ENCODE assay signal across 12 cellular contexts in genomic region chr9:135968083-135968476, GRCh38. TPM values are rescaled to one million over a fixed set of nuclear protein-coding genes. Genes with fewer than 3 reads are reported as not detected.
DNase-seq lines count a peak whose midpoint lies in the region; ATAC-seq and TF ChIP-seq lines count a peak whose summit lies in the region.
"Had no signal": no experiment of that assay in that cellular context is flagged by ENCODE, and none has a peak within 500 bp of the region (broad histone marks: within the 10 kb centered on the region; RNA-seq: fewer than 3 reads in every experiment).

No MANE protein-coding gene starts in this region.

- H3K27ac Mint-ChIP-seq in brain: peak overlapping the region; percentile 83 to 93 (median 89)
- H3K27ac Mint-ChIP-seq: activated naive CD8-positive, alpha-beta T cell had no signal

- no peak overlapping the region for H3K4me2 ChIP-seq in neuronal stem cell (ENCODE audit: insufficient read depth, low read length, poor library complexity, severe bottlenecking)
- H3K4me2 ChIP-seq in osteoblast (ENCODE audit: insufficient read depth, low read length): no peak overlapping the region

- H3K4me3 ChIP-seq in H7 (ENCODE audit: insufficient read depth, low read depth, low read length) (no peak overlapping the region), neuronal stem cell (ENCODE audit: low read length in 2 of 2) (peak overlapping the region in 1 of 2 donors; percentile 68), osteoblast (ENCODE audit: insufficient read depth, low read length) (no peak overlapping the region)
- H3K4me3 ChIP-seq: smooth muscle cell had no signal

- no peak overlapping the region for H2AFZ ChIP-seq in neuronal stem cell (ENCODE audit: low read length)
- H2AFZ ChIP-seq in osteoblast (ENCODE audit: low read length): no peak overlapping the region

- peak overlapping the region; percentile 9 for H2BK15ac ChIP-seq in neuronal stem cell (ENCODE audit: low read length)

- no peaks in the 10 kb centered on the region for H3K79me2 ChIP-seq in osteoblast (ENCODE audit: insufficient read depth, low read length)

- peak overlapping the region; percentile 100 for H4K8ac ChIP-seq in neuronal stem cell (ENCODE audit: low read depth, low read length)

- peak overlapping the region; percentile 54 for H2BK120ac ChIP-seq in neuronal stem cell (ENCODE audit: low read depth, low read length)

- H3K9me3 ChIP-seq in neuronal stem cell (replicated peaks in 1 of 2; ENCODE audit: control insufficient read depth in 2 of 2, insufficient read depth in 1 of 2, low read depth in 1 of 2, low read length in 2 of 2) (peaks cover 0 to 3% of the 10 kb centered on the region in 2 donors), osteoblast (ENCODE audit: low read depth, low read length) (no peaks in the 10 kb centered on the region)

- H2BK12ac ChIP-seq in neuronal stem cell (ENCODE audit: low read length): peak overlapping the region; percentile 92

- H3K36me3 ChIP-seq in H7 (replicated peaks; ENCODE audit: control insufficient read depth, insufficient read depth, low read length) (no peaks in the 10 kb centered on the region), neuronal stem cell (replicated peaks in 1 of 2; ENCODE audit: control insufficient read depth in 2 of 2, insufficient read depth in 2 of 2, low read length in 2 of 2) (peaks cover 0 to 3% of the 10 kb centered on the region in 2 donors), osteoblast (ENCODE audit: insufficient read depth, low read length) (no peaks in the 10 kb centered on the region)

- peak overlapping the region; percentile 99 for H4K91ac ChIP-seq in neuronal stem cell (ENCODE audit: low read depth, low read length, poor library complexity)

- ATAC-seq in GM21367 (IDR thresholded peaks at IDR 0.05; ENCODE audit: unreplicated experiment): no peak

- H3K27me3 ChIP-seq in H7 (ENCODE audit: control insufficient read depth, insufficient read depth, low read length) (no peaks in the 10 kb centered on the region), neuronal stem cell (ENCODE audit: control insufficient read depth in 3 of 3, insufficient read depth in 3 of 3, low read depth in 1 of 3, low read length in 3 of 3) (peaks cover 0 to 22% (median 3%) of the 10 kb centered on the region in 3 experiments), osteoblast (ENCODE audit: insufficient read depth, low read length) (peaks cover 5% of the 10 kb centered on the region)

- peak overlapping the region; percentile 75 for H3K9ac ChIP-seq in neuronal stem cell (ENCODE audit: low read depth, low read length, poor library complexity)

- peak overlapping the region; percentile 98 for H3K14ac ChIP-seq in neuronal stem cell (ENCODE audit: low read length)

- peak overlapping the region; percentile 82 for H3K23ac ChIP-seq in neuronal stem cell (ENCODE audit: low read depth, low read length, poor library complexity)

- H2AK5ac ChIP-seq in neuronal stem cell (ENCODE audit: low read depth, low read length): peak overlapping the region; percentile 93

- DNase-seq in DMS53 (lab: John Stamatoyannopoulos, UW) (peak; percentile 40), DMS53 treated with DMSO at 0.1 percent for 48 hours (lab: John Stamatoyannopoulos, UW; ENCODE audit: unreplicated experiment) (no peak), H7 (peak; percentile 59), neuronal stem cell (ENCODE audit: low spot score) (no peak), NCI-H187 (lab: John Stamatoyannopoulos, UW) (no peak), osteoblast (ENCODE audit: insufficient read length, low spot score, missing footprints) (no peak)

- H3K27ac ChIP-seq in neuronal stem cell (replicated peaks; ENCODE audit: low read length) (no peak overlapping the region), osteoblast (ENCODE audit: low read depth, low read length) (no peak overlapping the region)
- H3K27ac ChIP-seq: 22Rv1 had no signal

- H3K18ac ChIP-seq in neuronal stem cell (ENCODE audit: low read length): peak overlapping the region; percentile 55

- H3K27me3 Mint-ChIP-seq in brain: peaks cover 9% of the 10 kb centered on the region

- peaks cover 3% of the 10 kb centered on the region for H4K20me1 ChIP-seq in osteoblast (ENCODE audit: insufficient read depth, low read length)

- peaks cover 41% of the 10 kb centered on the region for H3K4me1 Mint-ChIP-seq in brain

- peak overlapping the region; percentile 86 for H3K4ac ChIP-seq in neuronal stem cell (ENCODE audit: low read length)

- H2BK5ac ChIP-seq in neuronal stem cell (ENCODE audit: low read length): no peak overlapping the region

- TF ChIP-seq CTCF in brain (conservative IDR thresholded peaks at IDR 0.05): no peak
- TF ChIP-seq CTCF in osteoblast (IDR thresholded peaks at IDR 0.05; ENCODE audit: extremely low read depth, low read depth, low read length): no peak

- H3K4me3 Mint-ChIP-seq in brain: peak overlapping the region; percentile 12 to 77 (median 61)
- H3K4me3 Mint-ChIP-seq: natural killer cell treated with Interleukin-12 subunit alpha and Interleukin-12 subunit beta and Interleukin-15 and Interleukin-18, amount 100 ng/mL, for 72 hours had no signal

- no peaks in the 10 kb centered on the region for H3K36me3 Mint-ChIP-seq in brain
- H3K36me3 Mint-ChIP-seq: activated naive CD8-positive, alpha-beta T cell; natural killer cell treated with Interleukin-12 subunit alpha and Interleukin-12 subunit beta and Interleukin-15 and Interleukin-18, amount 100 ng/mL, for 72 hours had no signal

- no CpG with 5 or more reads among the region's 5 CpGs for WGBS in neuronal stem cell (ENCODE audit: extremely low coverage in 2 of 2, insufficient read length in 2 of 2, insufficient replicate concordance in 1 of 2), 2 donors

- peaks cover 3% of the 10 kb centered on the region for H3K79me1 ChIP-seq in neuronal stem cell (ENCODE audit: low read depth, low read length)

- peaks cover 0 to 8% (median 0%) of the 10 kb centered on the region in 5 experiments for H3K9me3 Mint-ChIP-seq in brain
- H3K9me3 Mint-ChIP-seq: natural killer cell treated with Interleukin-12 subunit alpha and Interleukin-12 subunit beta and Interleukin-15 and Interleukin-18, amount 100 ng/mL, for 72 hours had no signal

- H3K4me1 ChIP-seq in neuronal stem cell (ENCODE audit: control insufficient read depth in 2 of 2, insufficient read depth in 1 of 2, low read depth in 1 of 2, low read length in 2 of 2): peaks cover 7 to 19% of the 10 kb centered on the region in 2 donors
- H3K4me1 ChIP-seq in osteoblast (ENCODE audit: insufficient read depth, low read length): no peaks in the 10 kb centered on the region

RNA-seq across cellular contexts. Expression of gene UBAC1, which starts 6.9 kb away (rescaled TPM):
- total RNA-seq in H7 (2014; rRNA removed; shearing (Covaris generic)): 74.6 and 77.0 TPM in 2 replicates
- 80.4 TPM for polyA plus RNA-seq in brain (ENCODE audit: insufficient read depth, low read depth, low replicate concordance)
- polyA plus RNA-seq in neuronal stem cell (2013, experiment 1 of 2): 44.5 TPM
- 42.3 TPM for polyA plus RNA-seq in neuronal stem cell (2013, experiment 2 of 2)
- 29.0 and 32.1 TPM in 2 replicates for total RNA-seq in osteoblast

Comparison
In these comparisons a context has a peak if more than half of its experiments do, and no peak if none do; other contexts are left out.
1. DNase-seq: peak in DMS53 (single experiment) and H7 (single experiment); none in DMS53 treated with DMSO at 0.1 percent for 48 hours (single experiment), neuronal stem cell (single experiment), NCI-H187 (0 of 2) and osteoblast (single experiment).